In genomic region chr18:24913507-24914147, GRCh38 we compare ENCODE assay signal across 1 cellular context.
TF ChIP-seq lines count a peak whose summit lies in the region.

No MANE protein-coding gene starts in this region.

TF ChIP-seq in HepG2, 621 proteins besides CTCF, POLR2A, EP300 and RAD21:
- TF ChIP-seq IKZF5 (CRISPR knock-in tag; IDR thresholded peaks at IDR 0.05) (no peak), ZNF598 (CRISPR knock-in tag; IDR thresholded peaks at IDR 0.05; ENCODE audit: borderline replicate concordance) (no peak), ZNF24 (IDR thresholded peaks at IDR 0.05) (no peak), ZNF557 (CRISPR knock-in tag; IDR thresholded peaks at IDR 0.05) (no peak)
- TF ChIP-seq, protein P1, sequence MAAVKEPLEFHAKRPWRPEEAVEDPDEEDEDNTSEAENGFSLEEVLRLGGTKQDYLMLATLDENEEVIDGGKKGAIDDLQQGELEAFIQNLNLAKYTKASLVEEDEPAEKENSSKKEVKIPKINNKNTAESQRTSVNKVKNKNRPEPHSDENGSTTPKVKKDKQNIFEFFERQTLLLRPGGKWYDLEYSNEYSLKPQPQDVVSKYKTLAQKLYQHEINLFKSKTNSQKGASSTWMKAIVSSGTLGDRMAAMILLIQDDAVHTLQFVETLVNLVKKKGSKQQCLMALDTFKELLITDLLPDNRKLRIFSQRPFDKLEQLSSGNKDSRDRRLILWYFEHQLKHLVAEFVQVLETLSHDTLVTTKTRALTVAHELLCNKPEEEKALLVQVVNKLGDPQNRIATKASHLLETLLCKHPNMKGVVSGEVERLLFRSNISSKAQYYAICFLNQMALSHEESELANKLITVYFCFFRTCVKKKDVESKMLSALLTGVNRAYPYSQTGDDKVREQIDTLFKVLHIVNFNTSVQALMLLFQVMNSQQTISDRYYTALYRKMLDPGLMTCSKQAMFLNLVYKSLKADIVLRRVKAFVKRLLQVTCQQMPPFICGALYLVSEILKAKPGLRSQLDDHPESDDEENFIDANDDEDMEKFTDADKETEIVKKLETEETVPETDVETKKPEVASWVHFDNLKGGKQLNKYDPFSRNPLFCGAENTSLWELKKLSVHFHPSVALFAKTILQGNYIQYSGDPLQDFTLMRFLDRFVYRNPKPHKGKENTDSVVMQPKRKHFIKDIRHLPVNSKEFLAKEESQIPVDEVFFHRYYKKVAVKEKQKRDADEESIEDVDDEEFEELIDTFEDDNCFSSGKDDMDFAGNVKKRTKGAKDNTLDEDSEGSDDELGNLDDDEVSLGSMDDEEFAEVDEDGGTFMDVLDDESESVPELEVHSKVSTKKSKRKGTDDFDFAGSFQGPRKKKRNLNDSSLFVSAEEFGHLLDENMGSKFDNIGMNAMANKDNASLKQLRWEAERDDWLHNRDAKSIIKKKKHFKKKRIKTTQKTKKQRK (IDR thresholded peaks at IDR 0.05; ENCODE audit: low read length) = no peak
